Comparison of ENCODE assay signal across 14 cellular contexts in the genomic region with DNA sequence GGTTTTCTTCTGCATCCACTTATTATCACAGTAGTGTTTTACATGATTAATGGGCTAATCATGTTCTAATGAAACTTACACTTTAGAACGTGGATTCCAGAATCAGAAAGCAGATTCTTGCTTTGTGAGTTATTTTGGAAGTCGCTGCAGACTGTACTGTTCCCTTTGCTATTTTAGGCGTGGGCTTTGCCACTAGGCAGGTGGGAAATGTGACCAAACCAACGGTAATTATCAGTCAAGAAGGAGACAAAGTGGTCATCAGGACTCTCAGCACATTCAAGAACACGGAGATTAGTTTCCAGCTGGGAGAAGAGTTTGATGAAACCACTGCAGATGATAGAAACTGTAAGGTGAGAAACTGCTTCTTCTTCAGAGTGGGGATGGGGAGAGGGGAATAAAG. TPM values are rescaled to one million over a fixed set of nuclear protein-coding genes. Genes with fewer than 3 reads are reported as not detected.
A peak's percentile ranks its signal among the peaks of the same experiment; 100 is the strongest.
DNase-seq lines count a peak whose midpoint lies in the region; TF ChIP-seq lines count a peak whose summit lies in the region.
"Had no signal": no experiment of that assay in that cellular context is flagged by ENCODE, and none has a peak within 500 bp of the region (broad histone marks: within the 10 kb centered on the region; RNA-seq: fewer than 3 reads in every experiment).

No MANE protein-coding gene starts in this region.

- DNase-seq in SW480 (ENCODE audit: low spot score) (no peak), colonic mucosa (no peak), esophagus muscularis mucosa (ENCODE audit: extremely low spot score) (no peak)
- DNase-seq in activated CD4-positive, alpha-beta T cell treated with anti-CD3 and anti-CD28 coated beads for 48 hours: no peak
- DNase-seq: DMS79, NCI-H2029, NCI-H748 treated with DMSO at 0.1 percent for 48 hours, Right ventricle myocardium superior had no signal

- H4K20me1 ChIP-seq in KMS-11 (ENCODE audit: insufficient read depth): no peaks in the 10 kb centered on the region

- TF ChIP-seq CTCF in KMS-11 (conservative IDR thresholded peaks at IDR 0.05; ENCODE audit: low read depth, low read length) (no peak), colonic mucosa (IDR thresholded peaks at IDR 0.05) (no peak), esophagus muscularis mucosa (IDR thresholded peaks at IDR 0.05) (no peak)

- H3K27me3 ChIP-seq in KMS-11 (ENCODE audit: insufficient read depth, low read depth): no peaks in the 10 kb centered on the region
- no peaks in the 10 kb centered on the region for H3K27me3 ChIP-seq in iPS-18a (ENCODE audit: control insufficient read depth, insufficient read depth, low read length)
- H3K27me3 ChIP-seq in neuron (ENCODE audit: insufficient read depth, low read length): no peaks in the 10 kb centered on the region
- H3K27me3 ChIP-seq in colonic mucosa: no peaks in the 10 kb centered on the region
- H3K27me3 ChIP-seq in esophagus muscularis mucosa: no peaks in the 10 kb centered on the region

- H3K79me2 ChIP-seq in KMS-11 (ENCODE audit: insufficient read depth, low read depth): no peaks in the 10 kb centered on the region

- no peak overlapping the region for H3K27ac ChIP-seq in KMS-11
- H3K27ac ChIP-seq in angular gyrus (ENCODE audit: low read depth, low read length): peak overlapping the region; percentile 44
- no peak overlapping the region for H3K27ac ChIP-seq in iPS-18a (ENCODE audit: low read length)
- no peak overlapping the region for H3K27ac ChIP-seq in colonic mucosa
- H3K27ac ChIP-seq in esophagus muscularis mucosa (replicated peaks in 1 of 4): no peak overlapping the region

- no peak overlapping the region; the same call in 1 of the 2 replicates for H3K9ac ChIP-seq in KMS-11
- no peak overlapping the region for H3K9ac ChIP-seq in iPS-18a (ENCODE audit: low read length)
- H3K9ac ChIP-seq in colonic mucosa (ENCODE audit: low read depth in 2 of 2, low read length in 2 of 2): no peak overlapping the region

- no peak overlapping the region for H2AFZ ChIP-seq in KMS-11 (ENCODE audit: low read depth)
- peak overlapping the region; percentile 86 for H2AFZ ChIP-seq in neuron (ENCODE audit: low read depth, low read length)

- intact Hi-C loops in colonic mucosa (cut with DNase I): no loop called here
- intact Hi-C loops in esophagus muscularis mucosa (cut with DNase I): no loop called here

- 47% methylated on average over 5 of the region's 5 CpGs for WGBS in esophagus muscularis mucosa

- H3K4me1 ChIP-seq in KMS-11 (ENCODE audit: low read depth, poor library complexity, severe bottlenecking) (peaks cover 11% of the 10 kb centered on the region), iPS-18a (ENCODE audit: control insufficient read depth, low read depth, low read length) (peaks cover 24% of the 10 kb centered on the region), neuron (ENCODE audit: insufficient read depth, low read length) (peaks cover 16% of the 10 kb centered on the region), colonic mucosa (no peaks in the 10 kb centered on the region), esophagus muscularis mucosa (no peaks in the 10 kb centered on the region)

- no peak for TF ChIP-seq POLR2A in esophagus muscularis mucosa (IDR thresholded peaks at IDR 0.05; ENCODE audit: low read depth)

- no peaks in the 10 kb centered on the region for H3K9me3 ChIP-seq in iPS-18a (ENCODE audit: control insufficient read depth, low read depth, low read length)
- H3K9me3 ChIP-seq in neuron (ENCODE audit: low read length): no peaks in the 10 kb centered on the region
- H3K9me3 ChIP-seq in colonic mucosa: no peaks in the 10 kb centered on the region
- no peaks in the 10 kb centered on the region for H3K9me3 ChIP-seq in esophagus muscularis mucosa

- H3K36me3 ChIP-seq in KMS-11 (ENCODE audit: insufficient read depth): no peaks in the 10 kb centered on the region
- H3K36me3 ChIP-seq in iPS-18a (ENCODE audit: control insufficient read depth, low read depth, low read length): no peaks in the 10 kb centered on the region
- H3K36me3 ChIP-seq in neuron (ENCODE audit: insufficient read depth, low read length): no peaks in the 10 kb centered on the region
- no peaks in the 10 kb centered on the region for H3K36me3 ChIP-seq in colonic mucosa
- no peaks in the 10 kb centered on the region for H3K36me3 ChIP-seq in esophagus muscularis mucosa

- H3K4me2 ChIP-seq in KMS-11: peak overlapping the region; percentile 14; the same call in 1 of the 2 replicates

- H3K4me3 ChIP-seq in KMS-11 (IDR thresholded peaks at IDR 0.05; ENCODE audit: insufficient read depth, low read depth, low read length) (no peak overlapping the region), iPS-18a (ENCODE audit: low read length) (peak overlapping the region; percentile 48), neuron (ENCODE audit: low read length) (peak overlapping the region; percentile 51), colonic mucosa (no peak overlapping the region), esophagus muscularis mucosa (no peak overlapping the region)
- H3K4me3 ChIP-seq: K562 had no signal

- TF ChIP-seq EP300 in esophagus muscularis mucosa (IDR thresholded peaks at IDR 0.05): no peak

RNA-seq across cellular contexts. Expression of a gene that starts 0.6 kb away (rescaled TPM):
- total RNA-seq in colonic mucosa (not detected), esophagus muscularis mucosa (not detected)
- total RNA-seq: K562, OCI-LY7, Right ventricle myocardium superior had no signal

RNA-seq across cellular contexts. Expression of a gene that starts 8.9 kb away (rescaled TPM):
- total RNA-seq in colonic mucosa (10 to 100 TPM; 47.5 to 86.5 TPM), esophagus muscularis mucosa (10 to 100 TPM in 1 of 4 donors, 1 to 10 TPM in 3; 6.6 to 14.9 (median 7.4) TPM)
- total RNA-seq: OCI-LY7 had no signal

Comparison
In these comparisons a context has a peak if more than half of its experiments do, and no peak if none do; other contexts are left out.
1. H3K4me3 ChIP-seq: peak in iPS-18a (single experiment) and neuron (single experiment); none in KMS-11 (single experiment), colonic mucosa (single experiment) and esophagus muscularis mucosa (0 of 4).